ENCODE assay signal across 3 cellular contexts in the genomic region with DNA sequence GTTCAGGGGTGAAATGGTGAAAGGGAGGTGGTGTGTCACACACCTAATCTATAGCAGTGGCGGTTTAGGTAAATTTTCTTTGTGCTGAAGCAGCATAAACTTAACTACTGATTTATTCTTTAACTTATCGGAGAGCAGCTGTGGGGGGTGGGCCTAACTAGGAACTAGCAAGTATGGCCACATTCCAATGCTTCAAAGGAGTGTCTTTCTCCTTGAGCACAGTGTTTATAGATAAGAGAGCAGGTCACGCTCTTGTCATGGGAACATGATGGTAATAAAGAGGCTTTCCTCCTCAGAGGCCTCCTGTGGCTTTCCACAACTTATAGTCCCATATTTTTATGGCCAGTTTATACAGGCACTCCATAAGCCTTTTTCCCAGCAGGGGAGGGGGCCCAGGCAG. TPM values are rescaled to one million over a fixed set of nuclear protein-coding genes. Genes with fewer than 3 reads are reported as not detected.
"Had no signal": no experiment of that assay in that cellular context is flagged by ENCODE, and none has a peak within 500 bp of the region (broad histone marks: within the 10 kb centered on the region; RNA-seq: fewer than 3 reads in every experiment).

No MANE protein-coding gene starts in this region.

RNA-seq across cellular contexts. Expression of gene ZNF726, which starts 37.9 kb away (rescaled TPM):
- total RNA-seq: right atrium auricular region, smooth muscle cell had no signal
- polyA plus RNA-seq: neural cell, smooth muscle cell had no signal
